In genomic region chr2:215812966-215813365, GRCh38 we compare ENCODE assay signal across 18 cellular contexts.
DNase-seq lines count a peak whose midpoint lies in the region; ATAC-seq and TF ChIP-seq lines count a peak whose summit lies in the region.
"Had no signal": no experiment of that assay in that cellular context is flagged by ENCODE, and none has a peak within 500 bp of the region (broad histone marks: within the 10 kb centered on the region; RNA-seq: fewer than 3 reads in every experiment).

No MANE protein-coding gene starts in this region.

- H3K79me2 ChIP-seq in GM23248 (ENCODE audit: insufficient read depth): no peaks in the 10 kb centered on the region

- no peaks in the 10 kb centered on the region for H3K27me3 ChIP-seq in GM23248 (replicated peaks; ENCODE audit: insufficient read depth)
- H3K27me3 ChIP-seq: BE2C had no signal

- in situ Hi-C loops in GM23248 (cut with MboI): no loop called here

- H3F3A ChIP-seq in GM23248 (ENCODE audit: insufficient read depth): 0 out of 2 replicates have a peak, but pooled peaks cover 13% of the 10 kb centered on the region

- no peaks in the 10 kb centered on the region; the same call in 1 of the 2 replicates for H3K9me2 ChIP-seq in GM23248 (ENCODE audit: insufficient read depth)

- no peaks in the 10 kb centered on the region for H3K36me3 ChIP-seq in GM23248 (ENCODE audit: low read depth)
- H3K36me3 ChIP-seq: BE2C, neutrophil had no signal

- no peak for TF ChIP-seq CTCF in retinal pigment epithelial cell (conservative IDR thresholded peaks at IDR 0.05; ENCODE audit: low read depth, low read length)

- no peaks in the 10 kb centered on the region for H3K9me3 ChIP-seq in GM23248 (ENCODE audit: low read depth)
- H3K9me3 ChIP-seq: BE2C, neutrophil had no signal

- H3K4me2 ChIP-seq in GM23248 (ENCODE audit: unreplicated experiment): peak overlapping the region; percentile 43

- DNase-seq in GM23248 (peak; percentile 70), fibroblast of peridontal ligament (ENCODE audit: extremely low read depth) (peak; percentile 65), retinal pigment epithelial cell (ENCODE audit: low read depth) (peak; percentile 29), NCI-H1092 (lab: John Stamatoyannopoulos, UW) (no peak)
- DNase-seq in stimulated activated CD4-positive, alpha-beta T cell treated with anti-CD3 and anti-CD28 coated beads, Interleukin-4, amount 100 ng/mL, for 4 hours: no peak
- no peak for DNase-seq in stimulated activated CD4-positive, alpha-beta T cell treated with anti-CD3 and anti-CD28 coated beads, Interleukin-4, amount 100 ng/mL, for 24 hours
- DNase-seq: BE2C; glutamatergic neuron; MV-4-11; NCI-H2107; NCI-H69; OCI-M1; stimulated activated CD4-positive, alpha-beta T cell treated with anti-CD3 and anti-CD28 coated beads, Interleukin-4, amount 100 ng/mL, for 1 hour had no signal

- H3K4me3 ChIP-seq in GM23248 (no peak overlapping the region), retinal pigment epithelial cell (ENCODE audit: low read length) (no peak overlapping the region)

- no peak overlapping the region for H3K27ac ChIP-seq in GM23248
- H3K27ac ChIP-seq: neutrophil had no signal

- H2AFZ ChIP-seq in GM23248: no peak overlapping the region

- H3K4me1 ChIP-seq in GM23248 (ENCODE audit: insufficient read depth): peaks cover 21% of the 10 kb centered on the region
- H3K4me1 ChIP-seq: BE2C had no signal

- H3K9ac ChIP-seq in GM23248: no peak overlapping the region

- no peaks in the 10 kb centered on the region for H4K20me1 ChIP-seq in GM23248 (ENCODE audit: insufficient read depth)

- ATAC-seq in SK-N-SH treated with all-trans-retinoic acid at 6 μM for 48 hours (peak; percentile 47), HG03175 (IDR thresholded peaks at IDR 0.05; ENCODE audit: unreplicated experiment) (no peak)
- ATAC-seq: HCT116, sciatic nerve had no signal

TF ChIP-seq in SK-N-SH treated with all-trans-retinoic acid at 6 μM for 48 hours, 23 proteins besides CTCF, POLR2A, EP300 and RAD21:
- TF ChIP-seq ISL1 (CRISPR knock-in tag; IDR thresholded peaks at IDR 0.05) (no peak), OSR1 (CRISPR knock-in tag; IDR thresholded peaks at IDR 0.05) (no peak), TCF4 (CRISPR knock-in tag; IDR thresholded peaks at IDR 0.05; ENCODE audit: borderline replicate concordance) (no peak), POU6F1 (CRISPR knock-in tag; IDR thresholded peaks at IDR 0.05; ENCODE audit: borderline replicate concordance, low read depth) (no peak), ZFP30 (CRISPR knock-in tag; IDR thresholded peaks at IDR 0.05) (no peak), SNAI2 (CRISPR knock-in tag; IDR thresholded peaks at IDR 0.05) (no peak), ZNF70 (CRISPR knock-in tag; IDR thresholded peaks at IDR 0.05) (no peak), TOX (CRISPR knock-in tag; IDR thresholded peaks at IDR 0.05; ENCODE audit: borderline replicate concordance) (no peak), ZNF8 (CRISPR knock-in tag; IDR thresholded peaks at IDR 0.05) (no peak), PATZ1 (CRISPR knock-in tag; IDR thresholded peaks at IDR 0.05; ENCODE audit: borderline replicate concordance) (no peak)

Comparison
In these comparisons a context has a peak if more than half of its experiments do, and no peak if none do; other contexts are left out.
1. DNase-seq: peak in GM23248 (single experiment), fibroblast of peridontal ligament (single experiment) and retinal pigment epithelial cell (single experiment); none in stimulated activated CD4-positive, alpha-beta T cell treated with anti-CD3 and anti-CD28 coated beads, Interleukin-4, amount 100 ng/mL, for 4 hours (0 of 2), stimulated activated CD4-positive, alpha-beta T cell treated with anti-CD3 and anti-CD28 coated beads, Interleukin-4, amount 100 ng/mL, for 24 hours (single experiment) and NCI-H1092 (single experiment).